ENCODE assay signal across 31 cellular contexts in genomic region chr14:65160091-65160490, GRCh38. TPM values are rescaled to one million over a fixed set of nuclear protein-coding genes. Genes with fewer than 3 reads are reported as not detected.
DNase-seq lines count a peak whose midpoint lies in the region; ATAC-seq and TF ChIP-seq lines count a peak whose summit lies in the region.
"Had no signal": no experiment of that assay in that cellular context is flagged by ENCODE, and none has a peak within 500 bp of the region (broad histone marks: within the 10 kb centered on the region; RNA-seq: fewer than 3 reads in every experiment).

No MANE protein-coding gene starts in this region.

- H3K27ac ChIP-seq in brain microvascular endothelial cell: no peak overlapping the region
- H3K27ac ChIP-seq: A549, epithelial cell of prostate, suprapubic skin, upper lobe of right lung had no signal

- no peaks in the 10 kb centered on the region for H3K27me3 Mint-ChIP-seq in activated naive CD8-positive, alpha-beta T cell treated with anti-CD3 and anti-CD28 coated beads, Interleukin-2, amount 50 U/mL, for 24 hours
- H3K27me3 Mint-ChIP-seq in activated naive CD8-positive, alpha-beta T cell treated with anti-CD3 and anti-CD28 coated beads for 36 hours: no peaks in the 10 kb centered on the region
- H3K27me3 Mint-ChIP-seq in activated B cell treated with CpG ODN at 0.5 μM for 24 hours: no peaks in the 10 kb centered on the region
- H3K27me3 Mint-ChIP-seq: CD4-positive, CD25-positive, alpha-beta regulatory T cell had no signal

- DNase-seq in activated naive CD8-positive, alpha-beta T cell treated with anti-CD3 and anti-CD28 coated beads, Interleukin-2, amount 50 U/mL, for 24 hours: no peak
- DNase-seq in activated naive CD8-positive, alpha-beta T cell treated with anti-CD3 and anti-CD28 coated beads for 36 hours: no peak
- DNase-seq in activated B cell treated with CpG ODN at 0.5 μM for 24 hours (no peak), superior temporal gyrus (ENCODE audit: extremely low spot score) (no peak), GM13976 (ENCODE audit: low spot score) (no peak), A172 (ENCODE audit: low spot score) (no peak), brain microvascular endothelial cell (no peak)
- DNase-seq: activated effector memory CD4-positive, alpha-beta T cell treated with Interleukin-2 at 50 U/mL for 16 hours; Calu3; CD4-positive, CD25-positive, alpha-beta regulatory T cell; cortex of kidney; DMS79 treated with DMSO at 0.1 percent for 48 hours; effector memory CD4-positive, alpha-beta T cell; GF-D8; immature natural killer cell; left cardiac atrium; NCI-H1105; NCI-H2029; NCI-H526; nephron progenitor cell; Peyer's patch; SHP77 treated with DMSO at 0.1 percent for 48 hours; stimulated activated CD4-positive, alpha-beta T cell treated with anti-CD3 and anti-CD28 coated beads, Interleukin-4, amount 100 ng/mL, for 24 hours; SW 1271; upper lobe of right lung had no signal

- H3K4me3 ChIP-seq in brain microvascular endothelial cell (ENCODE audit: low read depth, low read length): no peak overlapping the region
- H3K4me3 ChIP-seq: A549, K562, Peyer's patch, suprapubic skin, upper lobe of right lung had no signal

- H3K4me3 Mint-ChIP-seq in activated naive CD8-positive, alpha-beta T cell treated with anti-CD3 and anti-CD28 coated beads, Interleukin-2, amount 50 U/mL, for 24 hours: no peak overlapping the region
- no peak overlapping the region for H3K4me3 Mint-ChIP-seq in activated naive CD8-positive, alpha-beta T cell treated with anti-CD3 and anti-CD28 coated beads for 36 hours
- peak overlapping the region; percentile 32 for H3K4me3 Mint-ChIP-seq in activated B cell treated with CpG ODN at 0.5 μM for 24 hours
- H3K4me3 Mint-ChIP-seq: CD4-positive, CD25-positive, alpha-beta regulatory T cell; immature natural killer cell; nephron progenitor cell had no signal

- CTCF ChIA-PET in activated B cell treated with CpG ODN at 0.5 μM for 24 hours (lab: Charles Lee): interaction anchor here (0.6 to 1.6 kb wide), 4 partner anchors 255 to 665 kb away, joined by 3 to 4 read pairs (median 3); no protein-coding TSS in a partner anchor

- peaks cover 20% of the 10 kb centered on the region for H3K4me1 Mint-ChIP-seq in activated naive CD8-positive, alpha-beta T cell treated with anti-CD3 and anti-CD28 coated beads, Interleukin-2, amount 50 U/mL, for 24 hours
- peaks cover 18% of the 10 kb centered on the region for H3K4me1 Mint-ChIP-seq in activated naive CD8-positive, alpha-beta T cell treated with anti-CD3 and anti-CD28 coated beads for 36 hours
- peaks cover 54% of the 10 kb centered on the region for H3K4me1 Mint-ChIP-seq in activated B cell treated with CpG ODN at 0.5 μM for 24 hours
- H3K4me1 Mint-ChIP-seq: immature natural killer cell had no signal

- in situ Hi-C loops in GM13976 (cut with MboI; ENCODE audit: low sequenced_read_pairs, unreplicated experiment) (loop anchor here (10.0 to 25.0 kb wide), 5 partner anchors 165 to 902 kb away; no protein-coding TSS in a partner anchor), brain microvascular endothelial cell (cut with HindIII; ENCODE audit: low pct_ligation_motif_present, low sequenced_read_pairs) (no loop called here)

- no peaks in the 10 kb centered on the region for H3K27me3 ChIP-seq in brain microvascular endothelial cell (replicated peaks)
- H3K27me3 ChIP-seq: Peyer's patch, suprapubic skin, upper lobe of right lung had no signal

- H3K9me3 Mint-ChIP-seq in activated naive CD8-positive, alpha-beta T cell treated with anti-CD3 and anti-CD28 coated beads, Interleukin-2, amount 50 U/mL, for 24 hours: no peaks in the 10 kb centered on the region
- no peaks in the 10 kb centered on the region for H3K9me3 Mint-ChIP-seq in activated naive CD8-positive, alpha-beta T cell treated with anti-CD3 and anti-CD28 coated beads for 36 hours
- no peaks in the 10 kb centered on the region for H3K9me3 Mint-ChIP-seq in activated B cell treated with CpG ODN at 0.5 μM for 24 hours
- H3K9me3 Mint-ChIP-seq: CD4-positive, CD25-positive, alpha-beta regulatory T cell; immature natural killer cell had no signal

- peak overlapping the region; percentile 61 for H3K27ac Mint-ChIP-seq in activated naive CD8-positive, alpha-beta T cell treated with anti-CD3 and anti-CD28 coated beads, Interleukin-2, amount 50 U/mL, for 24 hours
- no peak overlapping the region for H3K27ac Mint-ChIP-seq in activated naive CD8-positive, alpha-beta T cell treated with anti-CD3 and anti-CD28 coated beads for 36 hours
- peak overlapping the region; percentile 86 for H3K27ac Mint-ChIP-seq in activated B cell treated with CpG ODN at 0.5 μM for 24 hours
- H3K27ac Mint-ChIP-seq: immature natural killer cell, nephron progenitor cell had no signal

- TF ChIP-seq CTCF in activated B cell treated with CpG ODN at 0.5 μM for 24 hours (IDR thresholded peaks at IDR 0.05): no peak
- TF ChIP-seq CTCF in GM13976 (IDR thresholded peaks at IDR 0.05; ENCODE audit: borderline replicate concordance, control extremely low read depth, extremely low read depth, insufficient read depth, missing control alignments): no peak
- no peak for TF ChIP-seq CTCF in brain microvascular endothelial cell (IDR thresholded peaks at IDR 0.05; ENCODE audit: low read depth, low read length, missing control alignments)

- intact Hi-C loops in activated B cell treated with CpG ODN at 0.5 μM for 24 hours (cut with micrococcal nuclease): loop anchor here (10.0 kb wide), 2 partner anchors 345 to 575 kb away; no protein-coding TSS in a partner anchor

- POLR2A ChIA-PET in activated B cell treated with CpG ODN at 0.5 μM for 24 hours (lab: Charles Lee): no interaction called here

- peak; percentile 48 for ATAC-seq in activated naive CD8-positive, alpha-beta T cell treated with anti-CD3 and anti-CD28 coated beads, Interleukin-2, amount 50 U/mL, for 24 hours
- ATAC-seq in HG03196 (IDR thresholded peaks at IDR 0.05; ENCODE audit: unreplicated experiment): peak; percentile 12
- no peak for ATAC-seq in activated B cell treated with CpG ODN at 0.5 μM for 24 hours (ENCODE audit: low read depth)
- ATAC-seq: A549, HCT116, K562, left cardiac atrium, upper lobe of right lung had no signal

- no peaks in the 10 kb centered on the region for H3K36me3 Mint-ChIP-seq in activated naive CD8-positive, alpha-beta T cell treated with anti-CD3 and anti-CD28 coated beads, Interleukin-2, amount 50 U/mL, for 24 hours (ENCODE audit: low read depth)
- H3K36me3 Mint-ChIP-seq in activated naive CD8-positive, alpha-beta T cell treated with anti-CD3 and anti-CD28 coated beads for 36 hours: no peaks in the 10 kb centered on the region
- no peaks in the 10 kb centered on the region for H3K36me3 Mint-ChIP-seq in activated B cell treated with CpG ODN at 0.5 μM for 24 hours (ENCODE audit: low read depth)
- H3K36me3 Mint-ChIP-seq: CD4-positive, CD25-positive, alpha-beta regulatory T cell; immature natural killer cell had no signal

- H3K36me3 ChIP-seq in brain microvascular endothelial cell (replicated peaks): no peaks in the 10 kb centered on the region
- H3K36me3 ChIP-seq: Peyer's patch, suprapubic skin, upper lobe of right lung had no signal

RNA-seq across cellular contexts. Expression of gene MAX, which starts 57.8 kb away (rescaled TPM):
- 100 to 1,000 TPM; 117 to 121 TPM for total RNA-seq in activated naive CD8-positive, alpha-beta T cell treated with anti-CD3 and anti-CD28 coated beads for 36 hours
- total RNA-seq in activated B cell treated with CpG ODN at 0.5 μM for 24 hours: 115 and 116 TPM in 2 replicates
- 25.3 and 27.3 TPM in 2 replicates for total RNA-seq in A172 (2014; rRNA removed; shearing (Covaris generic))
